Comparison of ENCODE assay signal across 1 cellular context in the genomic region with DNA sequence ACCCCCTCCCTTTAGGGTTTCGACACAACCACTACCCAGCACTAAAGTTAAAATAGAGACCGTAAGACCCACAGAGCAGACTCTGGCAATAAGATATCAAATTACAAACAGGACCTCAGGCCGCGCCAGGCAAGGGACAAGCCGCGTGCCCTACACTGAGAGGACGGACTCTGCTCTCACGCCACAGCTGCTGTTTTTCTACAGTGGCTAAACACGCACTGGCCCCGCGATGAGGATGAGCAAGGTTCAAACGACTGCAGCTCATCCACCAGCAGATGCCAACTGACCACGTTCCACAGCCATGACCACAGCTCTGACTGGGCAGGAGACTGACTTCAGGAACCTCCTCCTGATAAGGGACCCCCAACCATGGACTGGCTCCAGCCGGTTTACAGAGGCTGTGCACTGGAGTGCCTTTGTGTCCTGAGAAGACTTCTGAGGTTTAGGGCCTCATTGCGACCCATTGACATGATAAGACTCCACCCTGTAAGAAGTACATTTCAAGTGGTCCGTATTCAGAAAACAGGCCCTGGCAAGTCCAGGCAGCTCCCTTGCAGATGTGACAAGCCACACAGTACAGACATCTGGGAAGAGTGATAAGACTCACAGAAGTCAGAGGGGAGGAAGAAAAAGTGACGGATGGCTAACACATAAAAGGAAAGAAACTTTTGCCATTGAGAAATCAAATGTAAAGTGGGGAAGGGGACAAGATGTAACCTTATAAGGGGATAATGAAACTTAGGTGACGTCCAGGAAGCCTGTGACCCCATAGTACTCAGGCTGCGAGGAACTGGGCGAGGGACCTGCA.
A peak's percentile ranks its signal among the peaks of the same experiment; 100 is the strongest.
TF ChIP-seq lines count a peak whose summit lies in the region.

No MANE protein-coding gene starts in this region.

TF ChIP-seq in HepG2, 621 proteins besides CTCF, POLR2A, EP300 and RAD21 (continued from another document and continues in another):
- no peak for TF ChIP-seq ZNF260 (CRISPR knock-in tag; IDR thresholded peaks at IDR 0.05; ENCODE audit: borderline replicate concordance, low read depth)
- TF ChIP-seq ZNF256 (CRISPR knock-in tag; conservative IDR thresholded peaks at IDR 0.05), result no peak
- TF ChIP-seq SSRP1 (CRISPR knock-in tag; IDR thresholded peaks at IDR 0.05), result no peak
- TF ChIP-seq ATF1 (CRISPR knock-in tag; IDR thresholded peaks at IDR 0.05), result no peak
- TF ChIP-seq, protein P1, sequence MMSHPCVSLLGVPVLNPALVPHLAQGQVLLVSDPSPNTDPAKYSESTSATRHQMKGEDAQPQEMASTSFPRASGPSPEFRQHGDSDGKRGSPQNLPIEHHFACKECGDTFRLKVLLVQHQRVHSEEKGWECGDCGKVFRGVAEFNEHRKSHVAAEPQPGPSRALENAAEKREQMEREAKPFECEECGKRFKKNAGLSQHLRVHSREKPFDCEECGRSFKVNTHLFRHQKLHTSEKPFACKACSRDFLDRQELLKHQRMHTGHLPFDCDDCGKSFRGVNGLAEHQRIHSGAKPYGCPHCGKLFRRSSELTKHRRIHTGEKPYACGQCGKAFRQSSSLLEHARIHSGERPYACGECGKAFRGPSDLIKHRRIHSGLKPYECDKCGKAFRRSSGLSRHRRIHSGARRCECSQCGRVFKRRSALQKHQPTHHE (CRISPR knock-in tag; IDR thresholded peaks at IDR 0.05; ENCODE audit: borderline replicate concordance), result no peak
- no peak for TF ChIP-seq ARNT (IDR thresholded peaks at IDR 0.05)
- TF ChIP-seq, protein P2, sequence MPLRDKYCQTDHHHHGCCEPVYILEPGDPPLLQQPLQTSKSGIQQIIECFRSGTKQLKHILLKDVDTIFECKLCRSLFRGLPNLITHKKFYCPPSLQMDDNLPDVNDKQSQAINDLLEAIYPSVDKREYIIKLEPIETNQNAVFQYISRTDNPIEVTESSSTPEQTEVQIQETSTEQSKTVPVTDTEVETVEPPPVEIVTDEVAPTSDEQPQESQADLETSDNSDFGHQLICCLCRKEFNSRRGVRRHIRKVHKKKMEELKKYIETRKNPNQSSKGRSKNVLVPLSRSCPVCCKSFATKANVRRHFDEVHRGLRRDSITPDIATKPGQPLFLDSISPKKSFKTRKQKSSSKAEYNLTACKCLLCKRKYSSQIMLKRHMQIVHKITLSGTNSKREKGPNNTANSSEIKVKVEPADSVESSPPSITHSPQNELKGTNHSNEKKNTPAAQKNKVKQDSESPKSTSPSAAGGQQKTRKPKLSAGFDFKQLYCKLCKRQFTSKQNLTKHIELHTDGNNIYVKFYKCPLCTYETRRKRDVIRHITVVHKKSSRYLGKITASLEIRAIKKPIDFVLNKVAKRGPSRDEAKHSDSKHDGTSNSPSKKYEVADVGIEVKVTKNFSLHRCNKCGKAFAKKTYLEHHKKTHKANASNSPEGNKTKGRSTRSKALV (CRISPR knock-in tag; IDR thresholded peaks at IDR 0.05), result peak; percentile 77; the same call in 1 of the 2 replicates
- no peak for TF ChIP-seq TBL1XR1 (IDR thresholded peaks at IDR 0.05; ENCODE audit: borderline replicate concordance, low read length, partially characterized antibody)
- TF ChIP-seq ZNF672 (CRISPR knock-in tag; IDR thresholded peaks at IDR 0.05), result no peak
- TF ChIP-seq, protein P3, sequence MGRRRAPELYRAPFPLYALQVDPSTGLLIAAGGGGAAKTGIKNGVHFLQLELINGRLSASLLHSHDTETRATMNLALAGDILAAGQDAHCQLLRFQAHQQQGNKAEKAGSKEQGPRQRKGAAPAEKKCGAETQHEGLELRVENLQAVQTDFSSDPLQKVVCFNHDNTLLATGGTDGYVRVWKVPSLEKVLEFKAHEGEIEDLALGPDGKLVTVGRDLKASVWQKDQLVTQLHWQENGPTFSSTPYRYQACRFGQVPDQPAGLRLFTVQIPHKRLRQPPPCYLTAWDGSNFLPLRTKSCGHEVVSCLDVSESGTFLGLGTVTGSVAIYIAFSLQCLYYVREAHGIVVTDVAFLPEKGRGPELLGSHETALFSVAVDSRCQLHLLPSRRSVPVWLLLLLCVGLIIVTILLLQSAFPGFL (CRISPR knock-in tag; IDR thresholded peaks at IDR 0.05), result no peak
- no peak for TF ChIP-seq ZNF160 (CRISPR knock-in tag; IDR thresholded peaks at IDR 0.05)
- TF ChIP-seq ZNF781 (CRISPR knock-in tag; IDR thresholded peaks at IDR 0.05; ENCODE audit: borderline replicate concordance, not compliant biosample characterization), result peak; percentile 68
- TF ChIP-seq DNMT3B (CRISPR knock-in tag; conservative IDR thresholded peaks at IDR 0.05), result no peak
- peak; percentile 59; the same call in 1 of the 2 replicates for TF ChIP-seq ZNF644 (CRISPR knock-in tag; IDR thresholded peaks at IDR 0.05; ENCODE audit: low read depth)
- TF ChIP-seq ZNF280B (CRISPR knock-in tag; IDR thresholded peaks at IDR 0.05; ENCODE audit: borderline replicate concordance), result peak; percentile 90; the same call in 1 of the 2 replicates
- TF ChIP-seq ZSCAN21 (CRISPR knock-in tag; IDR thresholded peaks at IDR 0.05; ENCODE audit: borderline replicate concordance), result peak; percentile 71
- TF ChIP-seq ATF2 (CRISPR knock-in tag; IDR thresholded peaks at IDR 0.05), result peak; percentile 64; the same call in 1 of the 2 replicates
- TF ChIP-seq NFE2 (CRISPR knock-in tag; IDR thresholded peaks at IDR 0.05), result no peak
- TF ChIP-seq MBD4 (IDR thresholded peaks at IDR 0.05; ENCODE audit: borderline replicate concordance, low read length), result no peak
- TF ChIP-seq XRCC5 (optimal IDR thresholded peaks at IDR 0.05; ENCODE audit: low read length), result peak; percentile 43
- TF ChIP-seq ZNF10 (CRISPR knock-in tag; IDR thresholded peaks at IDR 0.05; ENCODE audit: borderline replicate concordance, low read depth), result no peak
- TF ChIP-seq ZNF564 (CRISPR knock-in tag; IDR thresholded peaks at IDR 0.05), result peak; percentile 91
- TF ChIP-seq ZNF136 (CRISPR knock-in tag; IDR thresholded peaks at IDR 0.05; ENCODE audit: low read depth), result 0 out of 2 replicates have a peak, but pooled peaks have one; percentile 43
- TF ChIP-seq ARHGAP35 (CRISPR knock-in tag; IDR thresholded peaks at IDR 0.05; ENCODE audit: borderline replicate concordance), result no peak
- peak; percentile 79; the same call in 1 of the 2 replicates for TF ChIP-seq SETDB1 (CRISPR knock-in tag; IDR thresholded peaks at IDR 0.05; ENCODE audit: borderline replicate concordance)
- TF ChIP-seq, protein P4, sequence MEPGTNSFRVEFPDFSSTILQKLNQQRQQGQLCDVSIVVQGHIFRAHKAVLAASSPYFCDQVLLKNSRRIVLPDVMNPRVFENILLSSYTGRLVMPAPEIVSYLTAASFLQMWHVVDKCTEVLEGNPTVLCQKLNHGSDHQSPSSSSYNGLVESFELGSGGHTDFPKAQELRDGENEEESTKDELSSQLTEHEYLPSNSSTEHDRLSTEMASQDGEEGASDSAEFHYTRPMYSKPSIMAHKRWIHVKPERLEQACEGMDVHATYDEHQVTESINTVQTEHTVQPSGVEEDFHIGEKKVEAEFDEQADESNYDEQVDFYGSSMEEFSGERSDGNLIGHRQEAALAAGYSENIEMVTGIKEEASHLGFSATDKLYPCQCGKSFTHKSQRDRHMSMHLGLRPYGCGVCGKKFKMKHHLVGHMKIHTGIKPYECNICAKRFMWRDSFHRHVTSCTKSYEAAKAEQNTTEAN (CRISPR knock-in tag; conservative IDR thresholded peaks at IDR 0.05), result peak; percentile 88
- TF ChIP-seq TFAP4 (IDR thresholded peaks at IDR 0.05; ENCODE audit: borderline replicate concordance, low read depth), result peak; percentile 85; the same call in 1 of the 2 replicates
- TF ChIP-seq, protein P5, sequence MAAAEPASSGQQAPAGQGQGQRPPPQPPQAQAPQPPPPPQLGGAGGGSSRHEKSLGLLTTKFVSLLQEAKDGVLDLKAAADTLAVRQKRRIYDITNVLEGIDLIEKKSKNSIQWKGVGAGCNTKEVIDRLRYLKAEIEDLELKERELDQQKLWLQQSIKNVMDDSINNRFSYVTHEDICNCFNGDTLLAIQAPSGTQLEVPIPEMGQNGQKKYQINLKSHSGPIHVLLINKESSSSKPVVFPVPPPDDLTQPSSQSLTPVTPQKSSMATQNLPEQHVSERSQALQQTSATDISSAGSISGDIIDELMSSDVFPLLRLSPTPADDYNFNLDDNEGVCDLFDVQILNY (CRISPR knock-in tag; conservative IDR thresholded peaks at IDR 0.05), result no peak
- peak; percentile 29; the same call in 1 of the 2 replicates for TF ChIP-seq TGIF2 (CRISPR knock-in tag; IDR thresholded peaks at IDR 0.05)
- TF ChIP-seq NAIF1 (CRISPR knock-in tag; IDR thresholded peaks at IDR 0.05; ENCODE audit: borderline replicate concordance), result no peak
- no peak for TF ChIP-seq NFYB (CRISPR knock-in tag; IDR thresholded peaks at IDR 0.05)
- TF ChIP-seq, protein P6, sequence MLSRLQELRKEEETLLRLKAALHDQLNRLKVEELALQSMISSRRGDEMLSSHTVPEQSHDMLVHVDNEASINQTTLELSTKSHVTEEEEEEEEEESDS (CRISPR knock-in tag; IDR thresholded peaks at IDR 0.05; ENCODE audit: borderline replicate concordance), result no peak
- TF ChIP-seq ZNF629 (CRISPR knock-in tag; conservative IDR thresholded peaks at IDR 0.05), result no peak; the same call in 1 of the 2 replicates
- peak; percentile 30; the same call in 1 of the 2 replicates for TF ChIP-seq NFYC (CRISPR knock-in tag; IDR thresholded peaks at IDR 0.05)
- no peak for TF ChIP-seq HMG20B (CRISPR knock-in tag; conservative IDR thresholded peaks at IDR 0.05)
- no peak for TF ChIP-seq ZNF615 (CRISPR knock-in tag; IDR thresholded peaks at IDR 0.05; ENCODE audit: borderline replicate concordance)
- no peak for TF ChIP-seq BCL3 (CRISPR knock-in tag; IDR thresholded peaks at IDR 0.05)
- no peak for TF ChIP-seq KAT2B (IDR thresholded peaks at IDR 0.05; ENCODE audit: borderline replicate concordance, low read depth, low read length)
- no peak for TF ChIP-seq ZNF557 (CRISPR knock-in tag; IDR thresholded peaks at IDR 0.05)
- TF ChIP-seq NFKB2 (CRISPR knock-in tag; IDR thresholded peaks at IDR 0.05; ENCODE audit: borderline replicate concordance), result peak; percentile 80; the same call in 1 of the 2 replicates
- TF ChIP-seq EEA1 (CRISPR knock-in tag; IDR thresholded peaks at IDR 0.05; ENCODE audit: borderline replicate concordance), result no peak
- TF ChIP-seq ZNF432 (CRISPR knock-in tag; IDR thresholded peaks at IDR 0.05; ENCODE audit: borderline replicate concordance), result no peak
- TF ChIP-seq REL (CRISPR knock-in tag; conservative IDR thresholded peaks at IDR 0.05), result 0 out of 2 replicates have a peak, but pooled peaks have one; percentile 39
- TF ChIP-seq ZNF749 (CRISPR knock-in tag; IDR thresholded peaks at IDR 0.05; ENCODE audit: borderline replicate concordance), result no peak; the same call in 1 of the 2 replicates
- TF ChIP-seq ZNF44 (CRISPR knock-in tag; IDR thresholded peaks at IDR 0.05), result no peak
- TF ChIP-seq, protein P7, sequence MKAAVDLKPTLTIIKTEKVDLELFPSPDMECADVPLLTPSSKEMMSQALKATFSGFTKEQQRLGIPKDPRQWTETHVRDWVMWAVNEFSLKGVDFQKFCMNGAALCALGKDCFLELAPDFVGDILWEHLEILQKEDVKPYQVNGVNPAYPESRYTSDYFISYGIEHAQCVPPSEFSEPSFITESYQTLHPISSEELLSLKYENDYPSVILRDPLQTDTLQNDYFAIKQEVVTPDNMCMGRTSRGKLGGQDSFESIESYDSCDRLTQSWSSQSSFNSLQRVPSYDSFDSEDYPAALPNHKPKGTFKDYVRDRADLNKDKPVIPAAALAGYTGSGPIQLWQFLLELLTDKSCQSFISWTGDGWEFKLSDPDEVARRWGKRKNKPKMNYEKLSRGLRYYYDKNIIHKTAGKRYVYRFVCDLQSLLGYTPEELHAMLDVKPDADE (CRISPR knock-in tag; IDR thresholded peaks at IDR 0.05), result 0 out of 2 replicates have a peak, but pooled peaks have one; percentile 24
- TF ChIP-seq ZBTB37 (CRISPR knock-in tag; IDR thresholded peaks at IDR 0.05), result no peak
